ENCODE assay signal across 1 cellular context in the genomic region with DNA sequence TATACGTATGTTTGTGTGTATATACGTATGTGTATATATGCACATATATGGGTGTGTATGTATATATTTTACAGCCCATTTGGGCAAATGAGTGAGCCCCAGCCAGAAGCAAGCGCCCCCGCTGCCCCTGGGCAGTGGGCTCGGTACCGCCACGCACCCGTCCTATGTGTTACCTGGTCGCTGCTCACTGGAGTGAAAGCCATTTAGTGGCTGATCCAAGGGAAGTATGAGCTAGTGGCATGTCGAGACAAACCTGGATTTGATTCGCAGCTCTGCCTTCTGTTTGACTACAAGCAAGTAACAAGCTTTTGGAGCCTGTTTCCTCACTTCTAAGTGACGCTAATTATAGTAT.
TF ChIP-seq lines count a peak whose summit lies in the region.

No MANE protein-coding gene starts in this region.

TF ChIP-seq in H1, 55 proteins besides CTCF, POLR2A, EP300 and RAD21:
- TF ChIP-seq RXRA (IDR thresholded peaks at IDR 0.05; ENCODE audit: insufficient read depth, low read depth, low read length) (no peak), KDM5A (IDR thresholded peaks at IDR 0.05; ENCODE audit: low read length) (no peak), SP4 (IDR thresholded peaks at IDR 0.05; ENCODE audit: low read length) (no peak), TCF12 (IDR thresholded peaks at IDR 0.05; ENCODE audit: low read depth, low read length) (no peak), TAF7 (optimal IDR thresholded peaks at IDR 0.05; ENCODE audit: borderline replicate concordance, low read depth, low read length) (no peak)
- TF ChIP-seq, protein P1, sequence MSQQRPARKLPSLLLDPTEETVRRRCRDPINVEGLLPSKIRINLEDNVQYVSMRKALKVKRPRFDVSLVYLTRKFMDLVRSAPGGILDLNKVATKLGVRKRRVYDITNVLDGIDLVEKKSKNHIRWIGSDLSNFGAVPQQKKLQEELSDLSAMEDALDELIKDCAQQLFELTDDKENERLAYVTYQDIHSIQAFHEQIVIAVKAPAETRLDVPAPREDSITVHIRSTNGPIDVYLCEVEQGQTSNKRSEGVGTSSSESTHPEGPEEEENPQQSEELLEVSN (IDR thresholded peaks at IDR 0.05): no peak
- TF ChIP-seq, protein P2, sequence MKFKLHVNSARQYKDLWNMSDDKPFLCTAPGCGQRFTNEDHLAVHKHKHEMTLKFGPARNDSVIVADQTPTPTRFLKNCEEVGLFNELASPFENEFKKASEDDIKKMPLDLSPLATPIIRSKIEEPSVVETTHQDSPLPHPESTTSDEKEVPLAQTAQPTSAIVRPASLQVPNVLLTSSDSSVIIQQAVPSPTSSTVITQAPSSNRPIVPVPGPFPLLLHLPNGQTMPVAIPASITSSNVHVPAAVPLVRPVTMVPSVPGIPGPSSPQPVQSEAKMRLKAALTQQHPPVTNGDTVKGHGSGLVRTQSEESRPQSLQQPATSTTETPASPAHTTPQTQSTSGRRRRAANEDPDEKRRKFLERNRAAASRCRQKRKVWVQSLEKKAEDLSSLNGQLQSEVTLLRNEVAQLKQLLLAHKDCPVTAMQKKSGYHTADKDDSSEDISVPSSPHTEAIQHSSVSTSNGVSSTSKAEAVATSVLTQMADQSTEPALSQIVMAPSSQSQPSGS (IDR thresholded peaks at IDR 0.05; ENCODE audit: low read length): no peak
TF ChIP-seq in H1: peak in this region for 0.
